ENCODE assay signal across 16 cellular contexts in the genomic region with DNA sequence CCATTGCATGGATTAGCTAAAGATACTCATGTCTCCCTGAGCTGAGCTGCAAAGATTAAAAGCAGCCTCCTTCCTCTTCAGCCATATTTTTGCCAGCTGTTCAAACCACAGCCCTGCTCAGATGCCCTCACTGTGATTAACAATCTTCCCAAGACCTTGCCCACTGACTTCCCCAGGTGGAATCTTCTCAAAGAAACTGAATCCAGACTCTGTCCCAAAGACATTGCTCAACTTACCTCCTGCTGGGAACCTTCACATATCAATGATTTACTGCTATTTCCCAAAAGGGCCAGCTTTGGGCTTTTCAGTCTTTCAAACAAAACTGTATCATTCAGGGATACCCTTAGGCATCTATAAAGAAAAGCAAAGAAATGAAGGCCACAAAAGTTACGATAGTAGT.
"Had no signal": no experiment of that assay in that cellular context is flagged by ENCODE, and none has a peak within 500 bp of the region (broad histone marks: within the 10 kb centered on the region; RNA-seq: fewer than 3 reads in every experiment).

No MANE protein-coding gene starts in this region.

- H3K4me3 Mint-ChIP-seq: activated B cell treated with CpG ODN at 0.5 μM for 24 hours, endodermal cell had no signal

- H3K27me3 Mint-ChIP-seq: activated B cell treated with CpG ODN at 0.5 μM for 24 hours had no signal

- H3K27ac Mint-ChIP-seq: activated B cell treated with CpG ODN at 0.5 μM for 24 hours; activated naive CD4-positive, alpha-beta T cell treated with anti-CD3 and anti-CD28 coated beads, Interleukin-2, amount 50 U/mL, for 72 hours; endodermal cell had no signal

- H3K4me1 Mint-ChIP-seq: endodermal cell had no signal

- H3K36me3 Mint-ChIP-seq: activated naive CD4-positive, alpha-beta T cell treated with anti-CD3 and anti-CD28 coated beads, Interleukin-2, amount 50 U/mL, for 72 hours had no signal

- H3K4me3 ChIP-seq: left ventricle myocardium inferior, ovary, skin epidermis, stomach, thoracic aorta had no signal

- H3K36me3 ChIP-seq: left ventricle myocardium inferior, ovary, thoracic aorta had no signal

- H3K27ac ChIP-seq: left ventricle myocardium inferior, ovary, skin epidermis, stomach, thoracic aorta had no signal

- H3K9me3 ChIP-seq: left ventricle myocardium inferior, ovary, stomach, thoracic aorta had no signal

- H3K9me3 Mint-ChIP-seq: activated B cell treated with CpG ODN at 0.5 μM for 24 hours; activated naive CD4-positive, alpha-beta T cell treated with anti-CD3 and anti-CD28 coated beads, Interleukin-2, amount 50 U/mL, for 72 hours; endodermal cell had no signal

- DNase-seq: activated B cell treated with CpG ODN at 0.5 μM for 24 hours; activated CD4-positive, alpha-beta T cell treated with anti-CD3 and anti-CD28 coated beads, Interleukin-2, amount 50 U/mL, for 1 hour; activated effector memory CD4-positive, alpha-beta T cell treated with Interleukin-2 at 50 U/mL for 16 hours; activated T-cell treated with anti-CD3 and anti-CD28 coated beads, Interleukin-2, amount 50 U/mL, for 1 hour; anterior cingulate cortex; cerebellar nuclear complex; dermis blood vessel endothelial cell; endodermal cell; left ventricle myocardium inferior; ovary; retina; stimulated activated CD4-positive, alpha-beta T cell treated with anti-CD3 and anti-CD28 coated beads, Interleukin-4, amount 100 ng/mL, for 4 hours; stomach had no signal

- H3K27me3 ChIP-seq: ovary, stomach had no signal
